In the genomic region with DNA sequence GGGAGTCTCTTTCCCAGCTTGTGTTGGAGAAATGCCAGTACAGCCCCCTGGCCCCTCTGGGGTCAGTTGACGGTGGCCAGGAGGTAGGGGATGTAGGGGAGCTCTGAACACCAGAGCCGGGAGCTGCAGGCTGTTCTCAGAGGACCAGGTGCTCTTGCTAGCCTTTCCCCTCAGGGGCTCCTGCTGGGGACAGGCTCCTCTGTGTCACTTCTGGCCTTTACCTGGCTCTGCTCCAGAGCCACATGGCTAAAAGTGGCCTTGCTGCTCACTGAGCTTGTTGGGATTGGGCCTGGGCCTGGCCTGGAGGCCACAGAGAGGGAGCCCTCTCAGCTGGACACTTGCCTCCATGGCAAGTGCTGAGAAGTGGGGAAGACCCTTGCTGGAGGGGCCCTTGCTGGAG, we compare ENCODE assay signal across 18 cellular contexts. TPM values are rescaled to one million over a fixed set of nuclear protein-coding genes. Genes with fewer than 3 reads are reported as not detected.
DNase-seq lines count a peak whose midpoint lies in the region; ATAC-seq and TF ChIP-seq lines count a peak whose summit lies in the region.
"Had no signal": no experiment of that assay in that cellular context is flagged by ENCODE, and none has a peak within 500 bp of the region (broad histone marks: within the 10 kb centered on the region; RNA-seq: fewer than 3 reads in every experiment).

No MANE protein-coding gene starts in this region.

- peak; percentile 39 for DNase-seq in COR-L47 (lab: John Stamatoyannopoulos, UW)
- DNase-seq in NCI-H2227 (lab: John Stamatoyannopoulos, UW; ENCODE audit: unreplicated experiment) = peak; percentile 14
- DNase-seq in heart left ventricle = peak in 4 of 5 donors; percentile 31 to 78 (median 52)
- DNase-seq in myocyte (ENCODE audit: low read depth) = peak; percentile 73
- no peak for DNase-seq in NCI-H2196 treated with DMSO at 0.1 percent for 48 hours (lab: John Stamatoyannopoulos, UW; ENCODE audit: unreplicated experiment)
- no peak for DNase-seq in upper lobe of right lung
- DNase-seq: AML-193, DMS53, HFFc6, IMR-90, Kasumi-1, MM.1S, NCI-H1092 treated with DMSO at 0.1 percent for 48 hours, NCI-H1694 treated with DMSO at 0.1 percent for 48 hours, NCI-H446 treated with DMSO at 0.1 percent for 48 hours, NCI-H748 treated with DMSO at 0.1 percent for 48 hours, PC-9 had no signal

- 48 to 70% (median 62%) methylated on average over 2 of the region's 2 CpGs for WGBS in heart left ventricle, 4 donors

- peaks cover 0 to 5% (median 0%) of the 10 kb centered on the region in 9 donors for H3K36me3 ChIP-seq in heart left ventricle
- no peaks in the 10 kb centered on the region for H3K36me3 ChIP-seq in upper lobe of right lung

- H3K4me3 ChIP-seq in heart left ventricle = no peak overlapping the region
- no peak overlapping the region for H3K4me3 ChIP-seq in upper lobe of right lung
- H3K4me3 ChIP-seq: PC-9 had no signal

- H3K27me3 ChIP-seq in heart left ventricle (no peaks in the 10 kb centered on the region), upper lobe of right lung (no peaks in the 10 kb centered on the region)

- peak overlapping the region in 9 of 12 donors; percentile 17 to 64 (median 59) for H3K27ac ChIP-seq in heart left ventricle
- no peak overlapping the region for H3K27ac ChIP-seq in upper lobe of right lung
- H3K27ac ChIP-seq: PC-9 had no signal

- intact Hi-C loops in heart left ventricle (cut with DNase I) = no loop called here
- intact Hi-C loops in upper lobe of right lung (cut with DNase I) = no loop called here

- H3K4me1 ChIP-seq in heart left ventricle (peaks cover 0 to 28% (median 11%) of the 10 kb centered on the region in 12 donors), upper lobe of right lung (no peaks in the 10 kb centered on the region)

- TF ChIP-seq POLR2A in heart left ventricle (IDR thresholded peaks at IDR 0.05) = no peak

- TF ChIP-seq CTCF in heart left ventricle (IDR thresholded peaks at IDR 0.05) = no peak
- no peak for TF ChIP-seq CTCF in upper lobe of right lung (IDR thresholded peaks at IDR 0.05)

- H3K9me3 ChIP-seq in heart left ventricle (peaks cover 0 to 9% (median 0%) of the 10 kb centered on the region in 12 donors), upper lobe of right lung (no peaks in the 10 kb centered on the region)

- ATAC-seq in heart left ventricle (peak; percentile 19 to 72 (median 54)), upper lobe of right lung (no peak), HG03460 (IDR thresholded peaks at IDR 0.05; ENCODE audit: unreplicated experiment) (no peak)

RNA-seq across cellular contexts. Expression of gene BCL7A, which starts 50.8 kb away (rescaled TPM):
- total RNA-seq in heart left ventricle (10 to 100 TPM; 11.4 to 22.1 (median 14.3) TPM), myocyte (14.0 and 17.2 TPM in 2 replicates), upper lobe of right lung (11.4 TPM)
- 10 to 100 TPM in 1 of 2 donors, 1 to 10 TPM in 1; 4.0 to 14.4 TPM for polyA plus RNA-seq in heart left ventricle
- 7.7 TPM for polyA plus RNA-seq in myocyte (2012)

RNA-seq across cellular contexts. Expression of gene CFAP251, which starts 52.5 kb away (rescaled TPM):
- total RNA-seq in heart left ventricle (1 to 10 TPM in 5 of 9 donors, under 1 TPM in 4; 0.60 to 8.0 (median 1.2) TPM), myocyte (0.99 and 2.5 TPM in 2 replicates), upper lobe of right lung (2.5 TPM)
- 1 to 10 TPM; 1.4 to 2.2 TPM for polyA plus RNA-seq in heart left ventricle
- polyA plus RNA-seq in myocyte (2012) = 2.1 TPM

Comparison
In these comparisons a context has a peak if more than half of its experiments do, and no peak if none do; other contexts are left out.
1. DNase-seq: peak in COR-L47 (single experiment), NCI-H2227 (single experiment), heart left ventricle (4 of 5) and myocyte (single experiment); none in NCI-H2196 treated with DMSO at 0.1 percent for 48 hours (single experiment) and upper lobe of right lung (single experiment).
2. ATAC-seq: peak in heart left ventricle (4 of 4); none in upper lobe of right lung (single experiment) and HG03460 (single experiment).